Comparison of ENCODE assay signal across 8 cellular contexts in the genomic region with DNA sequence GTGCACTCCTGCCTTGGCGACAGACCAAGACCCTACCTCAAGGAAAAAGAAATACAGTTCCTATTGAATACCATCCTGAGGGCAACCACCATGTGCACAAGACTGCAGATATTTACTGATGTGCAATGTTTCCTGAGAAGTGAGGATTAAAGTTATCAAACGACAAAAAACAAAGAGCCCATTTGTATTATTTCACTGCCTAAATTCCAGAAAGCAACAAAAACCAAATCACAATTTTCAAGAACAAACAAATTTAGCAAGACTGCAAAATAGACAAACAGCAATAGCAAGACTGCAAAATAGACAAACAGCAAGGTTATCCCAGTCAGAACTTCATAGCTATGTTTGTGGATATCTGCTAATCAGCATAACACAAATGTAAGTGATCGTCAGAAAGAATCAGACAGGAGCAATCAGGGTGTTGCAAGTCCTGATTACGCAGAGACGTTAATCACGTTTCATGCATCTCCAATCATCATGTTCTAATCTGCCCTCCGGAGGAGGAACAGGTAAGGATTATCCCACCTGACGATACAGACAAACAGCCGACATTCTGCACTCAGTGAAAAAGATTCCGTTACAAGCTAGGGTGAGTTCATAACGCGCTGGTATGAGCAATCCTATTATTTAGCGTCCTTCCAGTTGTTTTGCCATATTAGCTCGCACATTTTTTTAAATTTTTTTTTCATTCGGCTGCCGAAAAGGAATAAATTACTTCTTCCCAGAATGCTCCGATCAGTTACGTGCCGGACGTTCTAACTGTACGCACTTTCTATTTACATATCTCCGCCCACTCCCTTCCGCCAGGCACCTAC. TPM values are rescaled to one million over a fixed set of nuclear protein-coding genes. Genes with fewer than 3 reads are reported as not detected.
A peak's percentile ranks its signal among the peaks of the same experiment; 100 is the strongest.
DNase-seq lines count a peak whose midpoint lies in the region; ATAC-seq and TF ChIP-seq lines count a peak whose summit lies in the region.

No MANE protein-coding gene starts in this region.

- H3K79me2 ChIP-seq in Karpas-422 (ENCODE audit: low read length): peaks cover 11% of the 10 kb centered on the region

- H4K20me1 ChIP-seq in Karpas-422 (ENCODE audit: insufficient read depth, low read depth, low read length): no peaks in the 10 kb centered on the region

- H3K36me3 Mint-ChIP-seq in activated T-helper 2 cell treated with anti-CD3 and anti-CD28 coated beads, Interferon-gamma antibody, Interleukin-2, Interleukin-4, amounts not matched to agents 10 μg/mL and 5 μg/mL and 100 μg/mL, durations not matched to agents 14 hours and 24 hours and 36 hours (ENCODE audit: low read depth): no peaks in the 10 kb centered on the region
- no peaks in the 10 kb centered on the region for H3K36me3 Mint-ChIP-seq in natural killer cell

- H3K4me3 ChIP-seq in Karpas-422 (ENCODE audit: low read length): peak overlapping the region; percentile 99
- peak overlapping the region; percentile 45 to 67 for H3K4me3 ChIP-seq in Panc1 (ENCODE audit: low read depth in 2 of 2, low read length in 2 of 2)
- peak overlapping the region; percentile 46 for H3K4me3 ChIP-seq in fibroblast of mammary gland (ENCODE audit: control insufficient read depth, low read depth, low read length)
- peak overlapping the region; percentile 42 to 54 for H3K4me3 ChIP-seq in tibial artery

- POLR2A ChIA-PET in Panc1 (lab: Charles Lee): interaction anchor here (0.5 to 1.5 kb wide), 11 partner anchors 9 to 169 kb away, joined by 3 to 17 read pairs (median 4); a partner anchor contains a TSS

- H3K27me3 ChIP-seq in Karpas-422 (ENCODE audit: low read length): no peaks in the 10 kb centered on the region
- no peaks in the 10 kb centered on the region for H3K27me3 ChIP-seq in Panc1 (ENCODE audit: control insufficient read depth, insufficient read depth, low read length)
- no peaks in the 10 kb centered on the region for H3K27me3 ChIP-seq in tibial artery

- no peaks in the 10 kb centered on the region for H3K9me2 ChIP-seq in Karpas-422 (replicated peaks; ENCODE audit: insufficient read depth, low read length)

- ATAC-seq in Panc1: peak; percentile 83
- peak; percentile 81 to 92 (median 82) for ATAC-seq in natural killer cell

- H3K9me3 ChIP-seq in ES-I3 (ENCODE audit: control insufficient read depth, insufficient read depth, low read length): no peaks in the 10 kb centered on the region
- no peaks in the 10 kb centered on the region for H3K9me3 ChIP-seq in Karpas-422 (ENCODE audit: low read length)
- H3K9me3 ChIP-seq in Panc1 (ENCODE audit: control insufficient read depth, insufficient read depth, low read depth, low read length): no peaks in the 10 kb centered on the region
- no peaks in the 10 kb centered on the region for H3K9me3 ChIP-seq in tibial artery

- peak overlapping the region; percentile 88 for H3K27ac ChIP-seq in Karpas-422 (ENCODE audit: low read length)
- peak overlapping the region; percentile 96 for H3K27ac ChIP-seq in Panc1 (ENCODE audit: low read length)
- H3K27ac ChIP-seq in tibial artery: peak overlapping the region; percentile 89 to 94

- H3K36me3 ChIP-seq in ES-I3 (ENCODE audit: insufficient read depth, low read length) (no peaks in the 10 kb centered on the region), Karpas-422 (ENCODE audit: insufficient read depth, low read length) (no peaks in the 10 kb centered on the region), Panc1 (ENCODE audit: control insufficient read depth, insufficient read depth, low read length) (no peaks in the 10 kb centered on the region), tibial artery (no peaks in the 10 kb centered on the region)

- no peaks in the 10 kb centered on the region for H3K9me3 Mint-ChIP-seq in activated T-helper 2 cell treated with anti-CD3 and anti-CD28 coated beads, Interferon-gamma antibody, Interleukin-2, Interleukin-4, amounts not matched to agents 10 μg/mL and 5 μg/mL and 100 μg/mL, durations not matched to agents 14 hours and 24 hours and 36 hours
- H3K9me3 Mint-ChIP-seq in natural killer cell: no peaks in the 10 kb centered on the region

- no peak overlapping the region for H2AFZ ChIP-seq in Karpas-422 (ENCODE audit: low read length)

- H3K27me3 Mint-ChIP-seq in activated T-helper 2 cell treated with anti-CD3 and anti-CD28 coated beads, Interferon-gamma antibody, Interleukin-2, Interleukin-4, amounts not matched to agents 10 μg/mL and 5 μg/mL and 100 μg/mL, durations not matched to agents 14 hours and 24 hours and 36 hours (ENCODE audit: low read depth): no peaks in the 10 kb centered on the region
- no peaks in the 10 kb centered on the region for H3K27me3 Mint-ChIP-seq in natural killer cell (ENCODE audit: low read depth in 2 of 2)

- H3K4me1 ChIP-seq in ES-I3 (ENCODE audit: insufficient read depth, low read length) (peaks cover 11% of the 10 kb centered on the region), Karpas-422 (ENCODE audit: low read length) (peaks cover 37% of the 10 kb centered on the region), Panc1 (ENCODE audit: control insufficient read depth, insufficient read depth, low read length) (peaks cover 18% of the 10 kb centered on the region), tibial artery (peaks cover 0 to 36% (median 23%) of the 10 kb centered on the region in 4 donors)

- H3K4me1 Mint-ChIP-seq in activated T-helper 2 cell treated with anti-CD3 and anti-CD28 coated beads, Interferon-gamma antibody, Interleukin-2, Interleukin-4, amounts not matched to agents 10 μg/mL and 5 μg/mL and 100 μg/mL, durations not matched to agents 14 hours and 24 hours and 36 hours (ENCODE audit: low read depth): peaks cover 40% of the 10 kb centered on the region
- peaks cover 34 to 43% of the 10 kb centered on the region in 2 donors for H3K4me1 Mint-ChIP-seq in natural killer cell

- peak overlapping the region; percentile 92 for H3K4me2 ChIP-seq in Karpas-422 (ENCODE audit: low read depth, low read length, poor library complexity, severe bottlenecking)

- peak overlapping the region; percentile 86 for H3K4me3 Mint-ChIP-seq in activated T-helper 2 cell treated with anti-CD3 and anti-CD28 coated beads, Interferon-gamma antibody, Interleukin-2, Interleukin-4, amounts not matched to agents 10 μg/mL and 5 μg/mL and 100 μg/mL, durations not matched to agents 14 hours and 24 hours and 36 hours (ENCODE audit: low read depth)
- H3K4me3 Mint-ChIP-seq in natural killer cell: peak overlapping the region; percentile 90

- peak overlapping the region; percentile 100 for H3K27ac Mint-ChIP-seq in activated T-helper 2 cell treated with anti-CD3 and anti-CD28 coated beads, Interferon-gamma antibody, Interleukin-2, Interleukin-4, amounts not matched to agents 10 μg/mL and 5 μg/mL and 100 μg/mL, durations not matched to agents 14 hours and 24 hours and 36 hours
- peak overlapping the region; percentile 99 for H3K27ac Mint-ChIP-seq in natural killer cell

- peak; percentile 57 for DNase-seq in GOT3 (lab: John Stamatoyannopoulos, UW)
- DNase-seq in Karpas-422: peak; percentile 96
- peak; percentile 99 for DNase-seq in Panc1 (ENCODE audit: low read depth, low spot score)
- peak; percentile 79 for DNase-seq in activated T-helper 2 cell treated with anti-CD3 and anti-CD28 coated beads, Interferon-gamma antibody, Interleukin-2, Interleukin-4, amounts not matched to agents 10 μg/mL and 5 μg/mL and 100 μg/mL, durations not matched to agents 14 hours and 24 hours and 36 hours (ENCODE audit: low spot score)
- peak; percentile 99 for DNase-seq in fibroblast of mammary gland (ENCODE audit: low read depth)
- peak; percentile 57 for DNase-seq in natural killer cell
- DNase-seq in tibial artery: peak; percentile 85 to 87

- in situ Hi-C loops in Panc1 (cut with HindIII; ENCODE audit: low pct_unique_long_range_greater_than_20kb, low sequenced_read_pairs): no loop called here

- TSS peak; percentile 100 for BruUV-seq in Panc1 (replicated peaks; lab: Mats Ljungman, UMichigan)

- H3K9ac ChIP-seq in ES-I3 (ENCODE audit: low read depth, low read length): peak overlapping the region; percentile 47
- peak overlapping the region; percentile 71 for H3K9ac ChIP-seq in Karpas-422 (ENCODE audit: low read length)

- CTCF ChIA-PET in Panc1 (lab: Charles Lee): no interaction called here

- intact Hi-C loops in Panc1 (cut with micrococcal nuclease; ENCODE audit: unreplicated experiment) (no loop called here), natural killer cell (cut with micrococcal nuclease) (loop anchor here (2.0 to 5.0 kb wide), 3 partner anchors 14 to 36 kb away; no protein-coding TSS in a partner anchor), tibial artery (cut with DNase I; ENCODE audit: low total_unique reads) (no loop called here)
- intact Hi-C loops in activated T-helper 2 cell treated with anti-CD3 and anti-CD28 coated beads, Interferon-gamma antibody, Interleukin-2, Interleukin-4, amounts not matched to agents 10 μg/mL and 5 μg/mL and 100 μg/mL, durations not matched to agents 14 hours and 24 hours and 36 hours (cut with micrococcal nuclease): loop anchor here (1.0 to 5.0 kb wide), 4 partner anchors 9 to 51 kb away; a partner anchor contains a TSS

- no peak for TF ChIP-seq CTCF in Panc1 (IDR thresholded peaks at IDR 0.05)
- TF ChIP-seq CTCF in fibroblast of mammary gland (conservative IDR thresholded peaks at IDR 0.05; ENCODE audit: control insufficient read depth, insufficient read depth, low read depth, low read length): no peak
- TF ChIP-seq CTCF in natural killer cell (IDR thresholded peaks at IDR 0.05): no peak
- TF ChIP-seq CTCF in tibial artery (IDR thresholded peaks at IDR 0.05): peak in 1 of 2 experiments; percentile 7

RNA-seq across cellular contexts. Expression of a gene that starts 2.9 kb away (rescaled TPM):
- total RNA-seq in Karpas-422 (2014; rRNA removed; shearing (Covaris generic); ENCODE audit: low replicate concordance): 70.7 and 134 TPM in 2 replicates
- 10.6 TPM for total RNA-seq in Panc1 (2021; ENCODE audit: unreplicated experiment)
- polyA plus RNA-seq in Panc1 (2012; ENCODE audit: insufficient read length): 8.1 TPM
- total RNA-seq in activated T-helper 2 cell treated with anti-CD3 and anti-CD28 coated beads, Interferon-gamma antibody, Interleukin-2, Interleukin-4, amounts not matched to agents 10 μg/mL and 5 μg/mL and 100 μg/mL, durations not matched to agents 14 hours and 24 hours and 36 hours: 18.7 and 25.0 TPM in 2 replicates
- total RNA-seq in natural killer cell: 100 to 1,000 TPM in 1 of 3 donors, 10 to 100 TPM in 2; 48.9 to 101 (median 96.1) TPM

RNA-seq across cellular contexts. Expression of a gene that starts 10.5 kb away (rescaled TPM):
- total RNA-seq in Karpas-422 (2014; rRNA removed; shearing (Covaris generic); ENCODE audit: low replicate concordance): 24.5 and 47.7 TPM in 2 replicates
- total RNA-seq in Panc1 (2021; ENCODE audit: unreplicated experiment): 28.6 TPM
- polyA plus RNA-seq in Panc1 (2012; ENCODE audit: insufficient read length): 30.2 TPM
- 44.6 and 44.7 TPM in 2 replicates for total RNA-seq in activated T-helper 2 cell treated with anti-CD3 and anti-CD28 coated beads, Interferon-gamma antibody, Interleukin-2, Interleukin-4, amounts not matched to agents 10 μg/mL and 5 μg/mL and 100 μg/mL, durations not matched to agents 14 hours and 24 hours and 36 hours
- total RNA-seq in natural killer cell: 100 to 1,000 TPM; 191 to 315 (median 234) TPM

RNA-seq across cellular contexts. Expression of a gene that starts 16.7 kb away (rescaled TPM):
- 10.3 and 34.4 TPM in 2 replicates for total RNA-seq in Karpas-422 (2014; rRNA removed; shearing (Covaris generic); ENCODE audit: low replicate concordance)
- 9.3 TPM for total RNA-seq in Panc1 (2021; ENCODE audit: unreplicated experiment)
- polyA plus RNA-seq in Panc1 (2012; ENCODE audit: insufficient read length): 11.5 TPM
- total RNA-seq in activated T-helper 2 cell treated with anti-CD3 and anti-CD28 coated beads, Interferon-gamma antibody, Interleukin-2, Interleukin-4, amounts not matched to agents 10 μg/mL and 5 μg/mL and 100 μg/mL, durations not matched to agents 14 hours and 24 hours and 36 hours: 7.8 and 8.0 TPM in 2 replicates
- total RNA-seq in natural killer cell: 10 to 100 TPM; 10.2 to 15.6 (median 11.6) TPM

RNA-seq across cellular contexts. Expression of a gene that starts 21.1 kb away (rescaled TPM):
- total RNA-seq in Karpas-422 (2014; rRNA removed; shearing (Covaris generic); ENCODE audit: low replicate concordance): 12.7 and 24.0 TPM in 2 replicates
- total RNA-seq in Panc1 (2021; ENCODE audit: unreplicated experiment): 17.1 TPM
- 11.8 TPM for polyA plus RNA-seq in Panc1 (2012; ENCODE audit: insufficient read length)
- total RNA-seq in activated T-helper 2 cell treated with anti-CD3 and anti-CD28 coated beads, Interferon-gamma antibody, Interleukin-2, Interleukin-4, amounts not matched to agents 10 μg/mL and 5 μg/mL and 100 μg/mL, durations not matched to agents 14 hours and 24 hours and 36 hours: 41.8 and 43.2 TPM in 2 replicates
- total RNA-seq in natural killer cell: 1,000 to 10,000 TPM in 1 of 3 donors, 100 to 1,000 TPM in 2; 636 to 1,422 (median 923) TPM

RNA-seq across cellular contexts. Expression of a gene that starts 37.1 kb away (rescaled TPM):
- total RNA-seq in Karpas-422 (2014; rRNA removed; shearing (Covaris generic); ENCODE audit: low replicate concordance): 71.0 and 82.4 TPM in 2 replicates
- total RNA-seq in Panc1 (2021; ENCODE audit: unreplicated experiment) (85.8 TPM), natural killer cell (1 to 10 TPM; 2.1 to 4.8 (median 4.1) TPM)
- polyA plus RNA-seq in Panc1 (2012; ENCODE audit: insufficient read length): 31.8 TPM
- 113 TPM in 2 replicates for total RNA-seq in activated T-helper 2 cell treated with anti-CD3 and anti-CD28 coated beads, Interferon-gamma antibody, Interleukin-2, Interleukin-4, amounts not matched to agents 10 μg/mL and 5 μg/mL and 100 μg/mL, durations not matched to agents 14 hours and 24 hours and 36 hours

Comparison
In these comparisons a context has a peak if more than half of its experiments do, and no peak if none do; other contexts are left out.
1. Peak in every context shown above with its lines: DNase-seq, ATAC-seq, H3K4me3 ChIP-seq and H3K27ac ChIP-seq.
2. H3K4me3 ChIP-seq: peak in every context shown above with its lines; median percentile 99 in Karpas-422; 56 in Panc1; 48 in tibial artery; 46 in fibroblast of mammary gland.
3. intact Hi-C loops: an anchor here in activated T-helper 2 cell treated with anti-CD3 and anti-CD28 coated beads, Interferon-gamma antibody, Interleukin-2, Interleukin-4, amounts not matched to agents 10 μg/mL and 5 μg/mL and 100 μg/mL, durations not matched to agents 14 hours and 24 hours and 36 hours (1.0 to 5.0 kb wide) and natural killer cell (2.0 to 5.0 kb wide); none called in Panc1 and tibial artery.